Comparison of ENCODE assay signal across 26 cellular contexts in the genomic region with DNA sequence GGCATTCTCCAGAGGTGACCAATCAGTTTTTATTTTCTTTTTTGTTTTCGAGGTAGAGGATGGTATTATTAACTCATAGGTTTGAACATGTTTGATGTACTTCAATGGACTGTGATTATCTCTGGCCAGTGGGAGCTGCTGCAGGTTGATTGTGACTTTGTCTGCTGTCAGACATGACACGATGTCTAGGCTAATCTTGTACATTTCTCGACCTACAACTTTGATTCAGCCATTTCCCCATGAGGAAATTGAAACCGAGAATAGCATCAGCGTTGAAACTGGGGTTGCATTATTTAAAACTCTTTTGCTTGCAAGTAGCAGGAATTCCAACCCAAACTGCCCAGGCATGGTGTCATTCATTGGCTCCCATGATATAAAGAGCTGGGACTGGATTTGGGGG.
"Had no signal": no experiment of that assay in that cellular context is flagged by ENCODE, and none has a peak within 500 bp of the region (broad histone marks: within the 10 kb centered on the region; RNA-seq: fewer than 3 reads in every experiment).

No MANE protein-coding gene starts in this region.

- ATAC-seq: left colon; left lung; lower lobe of right lung; naive thymus-derived CD8-positive, alpha-beta T cell; pancreas; right cardiac atrium; sciatic nerve; stimulated activated naive B cell treated with anti-CD40 and anti-IgM and Interleukin-4, amounts not matched to agents 10 μg/mL and 1 μg/mL and 100 μg/mL, for 72 hours had no signal

- FAIRE-seq: islet of Langerhans, kidney, pancreas had no signal

- H3K4me1 ChIP-seq: left lung, lower lobe of right lung, pancreas, prostate gland, uterus had no signal

- DNase-seq: hypothalamus; immature natural killer cell; kidney; left colon; left lung; lower lobe of right lung; mammary epithelial cell; mesenchymal stem cell; naive thymus-derived CD8-positive, alpha-beta T cell; nucleus accumbens; pancreas; posterior cingulate gyrus; retina; right cardiac atrium; stimulated activated CD4-positive, alpha-beta T cell treated with anti-CD3 and anti-CD28 coated beads, Interleukin-12 subunit alpha, Interleukin-12 subunit beta, amount 100 ng/mL, for 4 hours; stimulated activated CD4-positive, alpha-beta T cell treated with anti-CD3 and anti-CD28 coated beads, Interleukin-15, amount 100 ng/mL, for 24 hours; stimulated activated CD4-positive, alpha-beta T cell treated with anti-CD3 and anti-CD28 coated beads, Interleukin-2, amount 100 ng/mL, for 24 hours; stimulated activated CD4-positive, alpha-beta T cell treated with anti-CD3 and anti-CD28 coated beads, Interleukin-4, amount 100 ng/mL, for 1 hour; stimulated activated naive B cell treated with anti-CD40 and anti-IgM and Interleukin-4, amounts not matched to agents 10 μg/mL and 1 μg/mL and 100 μg/mL, for 72 hours; substantia nigra; uterus had no signal

- H3K4me3 ChIP-seq: left lung, lower lobe of right lung, pancreas, prostate gland, skin epidermis, tibial nerve, uterus had no signal

- H3K36me3 ChIP-seq: left lung, lower lobe of right lung, pancreas, prostate gland, tibial nerve, uterus had no signal

- H3K9me3 ChIP-seq: left lung, pancreas, prostate gland, tibial nerve, uterus had no signal

- H3K27ac ChIP-seq: left lung, lower lobe of right lung, pancreas, prostate gland, skin epidermis, tibial nerve, uterus had no signal

- H3K27me3 ChIP-seq: left lung, pancreas, tibial nerve, uterus had no signal
